Comparison of ENCODE assay signal across 8 cellular contexts in genomic region chr22:46563381-46564083, GRCh38. TPM values are rescaled to one million over a fixed set of nuclear protein-coding genes. Genes with fewer than 3 reads are reported as not detected.
DNase-seq lines count a peak whose midpoint lies in the region; ATAC-seq and TF ChIP-seq lines count a peak whose summit lies in the region.

No MANE protein-coding gene starts in this region.

- H3K36me3 ChIP-seq in BE2C (no peaks in the 10 kb centered on the region), HAP-1 (replicated peaks) (no peaks in the 10 kb centered on the region), mucosa of descending colon (ENCODE audit: low read depth) (no peaks in the 10 kb centered on the region)

- TF ChIP-seq CTCF in BE2C (IDR thresholded peaks at IDR 0.05; ENCODE audit: low read depth, low read length) (peak; percentile 87), mucosa of descending colon (IDR thresholded peaks at IDR 0.05) (peak; percentile 72)

- DNase-seq in BE2C = peak; percentile 98
- peak; percentile 58 to 87 for DNase-seq in HAP-1 (ENCODE audit: low spot score in 2 of 2)
- peak; percentile 62 for DNase-seq in NCI-H748 (lab: John Stamatoyannopoulos, UW; ENCODE audit: unreplicated experiment)
- DNase-seq in activated CD4-positive, alpha-beta T cell treated with anti-CD3 and anti-CD28 coated beads, Interleukin-2, amount 50 U/mL, for 48 hours = peak; percentile 87 to 90
- DNase-seq in ecto neural progenitor cell (ENCODE audit: low spot score) = peak; percentile 85
- DNase-seq in mucosa of descending colon = peak; percentile 87 to 96 (median 95)
- peak; percentile 90 for DNase-seq in stimulated activated CD8-positive, alpha-beta memory T cell treated with anti-CD3 and anti-CD28 coated beads, Interleukin-4, amount 100 ng/mL, for 48 hours

- no peaks in the 10 kb centered on the region for H3K27me3 ChIP-seq in BE2C
- H3K27me3 ChIP-seq in HAP-1 (ENCODE audit: low read depth) = no peaks in the 10 kb centered on the region

- H3K4me1 ChIP-seq in BE2C = peaks cover 10% of the 10 kb centered on the region
- peaks cover 10% of the 10 kb centered on the region for H3K4me1 ChIP-seq in HAP-1
- H3K4me1 ChIP-seq in mucosa of descending colon (ENCODE audit: low read depth) = peaks cover 11% of the 10 kb centered on the region

- ATAC-seq in mucosa of descending colon (peak; percentile 94), GM21786 (IDR thresholded peaks at IDR 0.05; ENCODE audit: unreplicated experiment) (no peak)

- H3K9me3 ChIP-seq in BE2C (no peaks in the 10 kb centered on the region), HAP-1 (no peaks in the 10 kb centered on the region), mucosa of descending colon (no peaks in the 10 kb centered on the region)

- in situ Hi-C loops in HAP-1 (cut with MboI; ENCODE audit: low sequenced_read_pairs) = no loop called here

- peak overlapping the region; percentile 5 for H3K4me3 ChIP-seq in BE2C (ENCODE audit: low read depth, low read length)
- H3K4me3 ChIP-seq in HAP-1 = no peak overlapping the region
- H3K4me3 ChIP-seq in mucosa of descending colon = no peak overlapping the region

- intact Hi-C loops in mucosa of descending colon (cut with DNase I, micrococcal nuclease) = loop anchor here in 1 of 2 donors (1.0 kb wide), 1 partner anchor 24 kb away; no protein-coding TSS in a partner anchor

RNA-seq across cellular contexts. Expression of gene CELSR1, which starts 26.1 kb away (rescaled TPM):
- 0.29 TPM for polyA plus RNA-seq in BE2C (2012; ENCODE audit: insufficient read depth, insufficient read length, low read depth)
- 1 to 10 TPM; 1.9 to 4.2 (median 2.5) TPM for total RNA-seq in mucosa of descending colon

RNA-seq across cellular contexts. Expression of gene GRAMD4, which starts 56.7 kb away (rescaled TPM):
- polyA plus RNA-seq in BE2C (2012; ENCODE audit: insufficient read depth, insufficient read length, low read depth) = 53.7 TPM
- total RNA-seq in mucosa of descending colon = 100 to 1,000 TPM; 114 to 203 (median 197) TPM
